ENCODE assay signal across 1 cellular context in the genomic region with DNA sequence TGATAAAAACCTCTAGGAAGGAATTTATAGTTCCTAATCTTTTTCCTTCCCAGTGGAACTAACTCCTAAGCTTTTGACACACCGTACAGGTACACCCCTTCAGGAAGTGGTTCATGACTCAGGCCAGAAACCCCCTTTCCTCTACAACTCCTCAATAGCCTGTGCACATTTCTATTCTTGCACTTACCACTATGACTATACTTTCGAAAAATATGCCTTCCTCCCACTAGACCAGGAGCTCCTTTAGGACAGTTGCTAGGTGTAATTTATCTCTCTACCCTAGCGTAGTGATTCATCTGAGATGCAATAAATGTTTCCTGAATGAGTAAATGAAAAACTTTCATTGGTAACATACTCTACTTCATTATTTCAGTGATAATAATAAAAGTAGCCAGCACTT.
A peak's percentile ranks its signal among the peaks of the same experiment; 100 is the strongest.
TF ChIP-seq lines count a peak whose summit lies in the region.

No MANE protein-coding gene starts in this region.

TF ChIP-seq in GM12878, 131 proteins besides CTCF, POLR2A, EP300 and RAD21 (continued from another document):
- TF ChIP-seq, protein P1, sequence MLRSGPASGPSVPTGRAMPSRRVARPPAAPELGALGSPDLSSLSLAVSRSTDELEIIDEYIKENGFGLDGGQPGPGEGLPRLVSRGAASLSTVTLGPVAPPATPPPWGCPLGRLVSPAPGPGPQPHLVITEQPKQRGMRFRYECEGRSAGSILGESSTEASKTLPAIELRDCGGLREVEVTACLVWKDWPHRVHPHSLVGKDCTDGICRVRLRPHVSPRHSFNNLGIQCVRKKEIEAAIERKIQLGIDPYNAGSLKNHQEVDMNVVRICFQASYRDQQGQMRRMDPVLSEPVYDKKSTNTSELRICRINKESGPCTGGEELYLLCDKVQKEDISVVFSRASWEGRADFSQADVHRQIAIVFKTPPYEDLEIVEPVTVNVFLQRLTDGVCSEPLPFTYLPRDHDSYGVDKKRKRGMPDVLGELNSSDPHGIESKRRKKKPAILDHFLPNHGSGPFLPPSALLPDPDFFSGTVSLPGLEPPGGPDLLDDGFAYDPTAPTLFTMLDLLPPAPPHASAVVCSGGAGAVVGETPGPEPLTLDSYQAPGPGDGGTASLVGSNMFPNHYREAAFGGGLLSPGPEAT (IDR thresholded peaks at IDR 0.05; ENCODE audit: low read depth) = peak; percentile 52; the same call in 1 of the 2 replicates
- TF ChIP-seq DPF2 (IDR thresholded peaks at IDR 0.05) (peak; percentile 47; the same call in 1 of the 2 replicates), ZNF207 (IDR thresholded peaks at IDR 0.05; ENCODE audit: borderline replicate concordance) (no peak), FOXM1 (IDR thresholded peaks at IDR 0.05; ENCODE audit: low read depth, low read length) (peak; percentile 75), CHD2 (IDR thresholded peaks at IDR 0.05; ENCODE audit: borderline replicate concordance, low read depth, low read length) (no peak)
